Comparison of ENCODE assay signal across 9 cellular contexts in the genomic region with DNA sequence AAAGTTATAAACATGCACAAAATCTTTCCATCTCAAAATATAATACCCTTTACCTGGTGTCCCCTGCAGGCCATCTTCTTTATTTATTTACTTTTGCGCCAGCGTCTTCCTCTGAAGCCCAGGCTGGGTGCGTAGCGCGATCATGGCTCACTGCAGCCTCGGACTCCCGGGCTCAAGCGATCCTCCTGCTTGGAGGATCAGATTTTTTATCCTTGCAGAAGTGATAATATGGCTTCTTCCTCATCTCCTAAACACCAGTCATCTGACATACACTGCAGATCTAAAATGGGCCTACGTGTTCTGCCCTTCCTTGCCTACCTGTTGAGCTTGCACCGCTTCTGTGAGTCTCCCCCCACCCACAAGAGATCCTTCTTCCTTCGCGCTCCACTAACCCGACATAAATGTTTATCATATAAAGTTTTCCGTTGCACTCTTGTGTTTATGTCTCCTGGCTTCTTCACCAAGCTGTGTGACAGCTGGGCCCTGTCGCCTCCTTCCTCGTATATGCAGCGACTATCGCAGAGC. TPM values are rescaled to one million over a fixed set of nuclear protein-coding genes. Genes with fewer than 3 reads are reported as not detected.
DNase-seq lines count a peak whose midpoint lies in the region; ATAC-seq and TF ChIP-seq lines count a peak whose summit lies in the region.
"Had no signal": no experiment of that assay in that cellular context is flagged by ENCODE, and none has a peak within 500 bp of the region (broad histone marks: within the 10 kb centered on the region; RNA-seq: fewer than 3 reads in every experiment).

No MANE protein-coding gene starts in this region.

- H3K9ac ChIP-seq in KMS-11, result no peak overlapping the region; the same call in 1 of the 2 replicates

- ATAC-seq in GM19324 (IDR thresholded peaks at IDR 0.05; ENCODE audit: low FRiP score, unreplicated experiment), result peak; percentile 6
- peak; percentile 19 to 27 for ATAC-seq in naive thymus-derived CD8-positive, alpha-beta T cell

- CTCF ChIA-PET in A673 (lab: Charles Lee), result interaction anchor here (0.6 to 1.8 kb wide), 13 partner anchors 15 to 307 kb away, joined by 3 to 12 read pairs (median 3); a partner anchor contains a TSS

- intact Hi-C loops in A673 (cut with micrococcal nuclease; ENCODE audit: unreplicated experiment) (loop anchor here (5.0 to 10.0 kb wide), 5 partner anchors 35 to 242 kb away; a partner anchor contains a TSS), dorsolateral prefrontal cortex (cut with DNase I) (loop anchor here (1.0 to 10.0 kb wide), 9 partner anchors 35 to 232 kb away; a partner anchor contains a TSS)

- H3K4me1 ChIP-seq in A673 (ENCODE audit: insufficient read depth, low read length, poor library complexity, severe bottlenecking), result peaks cover 36% of the 10 kb centered on the region
- peaks cover 40% of the 10 kb centered on the region for H3K4me1 ChIP-seq in KMS-11 (ENCODE audit: low read depth, poor library complexity, severe bottlenecking)

- H3K4me3 ChIP-seq in A673 (ENCODE audit: low read depth, low read length, poor library complexity, severe bottlenecking) (peak overlapping the region; percentile 71), KMS-11 (IDR thresholded peaks at IDR 0.05; ENCODE audit: insufficient read depth, low read depth, low read length) (no peak overlapping the region), dorsolateral prefrontal cortex (peak overlapping the region; percentile 36 to 99 (median 86))

- H3K27ac Mint-ChIP-seq in naive thymus-derived CD8-positive, alpha-beta T cell, result no peak overlapping the region
- H3K27ac Mint-ChIP-seq in endothelial cell (ENCODE audit: unreplicated experiment), result no peak overlapping the region
- H3K27ac Mint-ChIP-seq: nephron had no signal

- peaks cover 5 to 21% (median 10%) of the 10 kb centered on the region in 3 donors for H3K36me3 Mint-ChIP-seq in naive thymus-derived CD8-positive, alpha-beta T cell
- peaks cover 6% of the 10 kb centered on the region for H3K36me3 Mint-ChIP-seq in endothelial cell (ENCODE audit: low read depth, unreplicated experiment)

- POLR2A ChIA-PET in A673 (lab: Charles Lee; ENCODE audit: low non-redundant PET), result interaction anchor here (0.5 to 0.7 kb wide), 2 partner anchors 251 to 286 kb away, joined by 3 to 4 read pairs; no protein-coding TSS in a partner anchor
- POLR2A ChIA-PET in naive thymus-derived CD8-positive, alpha-beta T cell (lab: Charles Lee), result interaction anchor here (0.5 to 3.8 kb wide), 48 partner anchors 9 to 351 kb away, joined by 3 to 101 read pairs (median 6); a partner anchor contains a TSS

- no peak overlapping the region for H3K4me3 Mint-ChIP-seq in naive thymus-derived CD8-positive, alpha-beta T cell
- no peak overlapping the region for H3K4me3 Mint-ChIP-seq in endothelial cell (ENCODE audit: unreplicated experiment)
- H3K4me3 Mint-ChIP-seq: nephron had no signal

- H3K4me1 Mint-ChIP-seq in naive thymus-derived CD8-positive, alpha-beta T cell, result peaks cover 18 to 55% (median 44%) of the 10 kb centered on the region in 4 donors
- H3K4me1 Mint-ChIP-seq in endothelial cell (ENCODE audit: unreplicated experiment), result peaks cover 24% of the 10 kb centered on the region

- H3K27me3 ChIP-seq in A673 (replicated peaks; ENCODE audit: insufficient read depth, low read depth, low read length, poor library complexity) (no peaks in the 10 kb centered on the region), KMS-11 (ENCODE audit: insufficient read depth, low read depth) (no peaks in the 10 kb centered on the region), dorsolateral prefrontal cortex (no peaks in the 10 kb centered on the region)

- peak overlapping the region; percentile 18; the same call in 1 of the 2 replicates for H3K4me2 ChIP-seq in KMS-11

- H3K79me2 ChIP-seq in KMS-11 (ENCODE audit: insufficient read depth, low read depth), result peaks cover 44% of the 10 kb centered on the region

- no TSS peak for BruUV-seq in A673 (replicated peaks; lab: Mats Ljungman, UMichigan)

- no peak for TF ChIP-seq CTCF in A673 (conservative IDR thresholded peaks at IDR 0.05; ENCODE audit: low read depth, low read length)
- no peak for TF ChIP-seq CTCF in KMS-11 (conservative IDR thresholded peaks at IDR 0.05; ENCODE audit: low read depth, low read length)
- no peak for TF ChIP-seq CTCF in dorsolateral prefrontal cortex (IDR thresholded peaks at IDR 0.05 in 54 of 56, conservative IDR thresholded peaks at IDR 0.05 in 2 of 56; ENCODE audit: low read depth in 1 of 56, partially characterized antibody in 56 of 56)
- no peak for TF ChIP-seq CTCF in endothelial cell (IDR thresholded peaks at IDR 0.05; ENCODE audit: unreplicated experiment)

- H3K9me3 Mint-ChIP-seq in naive thymus-derived CD8-positive, alpha-beta T cell, result peaks cover 0 to 9% (median 0%) of the 10 kb centered on the region in 9 donors
- no peaks in the 10 kb centered on the region for H3K9me3 Mint-ChIP-seq in endothelial cell (ENCODE audit: unreplicated experiment)
- H3K9me3 Mint-ChIP-seq: nephron had no signal

- H4K20me1 ChIP-seq in KMS-11 (ENCODE audit: insufficient read depth), result no peaks in the 10 kb centered on the region

- H3K36me3 ChIP-seq in A673 (ENCODE audit: insufficient read depth, low read length, poor library complexity, severe bottlenecking) (peaks cover 14% of the 10 kb centered on the region), KMS-11 (ENCODE audit: insufficient read depth) (no peaks in the 10 kb centered on the region)

- no peaks in the 10 kb centered on the region for H3K27me3 Mint-ChIP-seq in naive thymus-derived CD8-positive, alpha-beta T cell
- H3K27me3 Mint-ChIP-seq in endothelial cell (ENCODE audit: unreplicated experiment), result peaks cover 2% of the 10 kb centered on the region

- peak overlapping the region; percentile 91 for H3K27ac ChIP-seq in A673 (ENCODE audit: low read depth, low read length, poor library complexity, severe bottlenecking)
- H3K27ac ChIP-seq in KMS-11, result peak overlapping the region; percentile 96; the same call in 1 of the 2 replicates
- peak overlapping the region; percentile 41 to 98 (median 93) for H3K27ac ChIP-seq in dorsolateral prefrontal cortex

- peak overlapping the region; percentile 53 for H2AFZ ChIP-seq in KMS-11 (ENCODE audit: low read depth)

- H3K9me3 ChIP-seq in A673 (ENCODE audit: low read depth, low read length, poor library complexity, severe bottlenecking), result no peaks in the 10 kb centered on the region

- DNase-seq in A673 (ENCODE audit: low spot score) (no peak), dorsolateral prefrontal cortex (no peak), endothelial cell (ENCODE audit: low spot score) (no peak), putamen (ENCODE audit: low spot score) (no peak)
- no peak for DNase-seq in naive thymus-derived CD8-positive, alpha-beta T cell
- DNase-seq in effector CD8-positive, alpha-beta T cell (lab: John Stamatoyannopoulos, UW), result no peak

RNA-seq across cellular contexts. Expression of a gene that starts 0.5 kb away (rescaled TPM):
- 486 and 491 TPM in 2 replicates for total RNA-seq in A673 (2021)
- 100 to 1,000 TPM; 175 to 327 (median 230) TPM for total RNA-seq in dorsolateral prefrontal cortex
- 100 to 1,000 TPM; 168 to 181 TPM for total RNA-seq in naive thymus-derived CD8-positive, alpha-beta T cell
- 100 to 1,000 TPM; 273 to 350 (median 288) TPM for polyA plus RNA-seq in naive thymus-derived CD8-positive, alpha-beta T cell
- 252 TPM for total RNA-seq in endothelial cell (ENCODE audit: unreplicated experiment)

RNA-seq across cellular contexts. Expression of a gene that starts 32.8 kb away (rescaled TPM):
- 22.4 and 22.8 TPM in 2 replicates for total RNA-seq in A673 (2021)
- total RNA-seq in dorsolateral prefrontal cortex, result 100 to 1,000 TPM in 79 of 120 experiments, 10 to 100 TPM in 41; 56.7 to 268 (median 111) TPM
- total RNA-seq in naive thymus-derived CD8-positive, alpha-beta T cell, result 1 to 10 TPM; 5.4 to 5.9 TPM
- 1 to 10 TPM; 1.6 to 2.8 (median 2.0) TPM for polyA plus RNA-seq in naive thymus-derived CD8-positive, alpha-beta T cell
- total RNA-seq in endothelial cell (ENCODE audit: unreplicated experiment), result 45.0 TPM
